In the genomic region with DNA sequence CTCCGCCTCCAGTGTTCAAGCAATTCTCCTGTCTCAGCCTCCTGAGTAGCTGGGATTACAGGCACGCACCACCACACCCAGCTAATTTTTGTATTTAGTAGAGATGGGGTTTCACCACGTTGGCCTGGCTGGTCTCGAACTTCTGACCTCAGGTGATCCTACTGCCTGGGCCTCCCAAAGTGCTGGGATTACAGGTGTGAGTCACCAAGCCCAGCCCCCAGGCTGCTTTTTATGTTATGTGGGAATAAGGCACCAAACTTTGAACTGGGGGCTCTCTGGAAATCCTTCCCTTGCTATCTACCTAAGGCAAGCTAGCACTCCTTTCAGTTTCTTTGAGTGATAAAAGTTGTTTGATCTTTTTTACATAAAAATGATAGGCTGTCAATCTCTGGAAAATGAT, we compare ENCODE assay signal across 8 cellular contexts.
DNase-seq lines count a peak whose midpoint lies in the region; ATAC-seq and TF ChIP-seq lines count a peak whose summit lies in the region.
"Not testable (repeated sequence)": the region's sequence is repeated elsewhere in the genome, so short reads cannot be mapped to it uniquely, and the experiment has no call there.

No MANE protein-coding gene starts in this region.

- H3K4me2 ChIP-seq in DOHH2 (ENCODE audit: low read length) = peak overlapping the region; percentile 49; the same call in 1 of the 2 replicates

- intact Hi-C loops in activated B cell treated with CpG ODN at 0.5 μM for 24 hours (cut with micrococcal nuclease); activated naive CD4-positive, alpha-beta T cell treated with anti-CD3 and anti-CD28 coated beads for 36 hours (cut with micrococcal nuclease); right lobe of liver (cut with DNase I); tibial artery (cut with DNase I; ENCODE audit: low total_unique reads): not testable (repeated sequence)
- intact Hi-C loops in psoas muscle (cut with DNase I) = loop anchor here (5.0 kb wide), 2 partner anchors 80 to 100 kb away; partner anchors contain the start of gene TMEM131L (in 1 of the 2)

- peaks cover 48% of the 10 kb centered on the region for H3K36me3 Mint-ChIP-seq in CD4-positive, CD25-positive, alpha-beta regulatory T cell
- peaks cover 81% of the 10 kb centered on the region for H3K36me3 Mint-ChIP-seq in activated B cell treated with CpG ODN at 0.5 μM for 24 hours (ENCODE audit: low read depth)
- peaks cover 33% of the 10 kb centered on the region for H3K36me3 Mint-ChIP-seq in activated naive CD4-positive, alpha-beta T cell treated with anti-CD3 and anti-CD28 coated beads for 36 hours (ENCODE audit: low read depth)
- peaks cover 23% of the 10 kb centered on the region for H3K36me3 Mint-ChIP-seq in effector memory CD8-positive, alpha-beta T cell (ENCODE audit: insufficient read depth)

- TF ChIP-seq CTCF in DOHH2 (IDR thresholded peaks at IDR 0.05; ENCODE audit: low read depth, low read length, poor library complexity, severe bottlenecking); activated B cell treated with CpG ODN at 0.5 μM for 24 hours (IDR thresholded peaks at IDR 0.05); right lobe of liver (IDR thresholded peaks at IDR 0.05); psoas muscle (IDR thresholded peaks at IDR 0.05); tibial artery (IDR thresholded peaks at IDR 0.05): not testable (repeated sequence)

- H3K36me3 ChIP-seq in CD4-positive, CD25-positive, alpha-beta regulatory T cell (ENCODE audit: control insufficient read depth, insufficient read depth, low read length) = peaks cover 40% of the 10 kb centered on the region
- peaks cover 93% of the 10 kb centered on the region for H3K36me3 ChIP-seq in DOHH2 (ENCODE audit: control insufficient read depth, low read length)
- not testable (repeated sequence) for H3K36me3 ChIP-seq in right lobe of liver; psoas muscle (ENCODE audit: insufficient read depth in 1 of 2, low read depth in 1 of 2); tibial artery

- TF ChIP-seq POLR2A in right lobe of liver (IDR thresholded peaks at IDR 0.05) = not testable (repeated sequence)

- H4K20me1 ChIP-seq in DOHH2 (ENCODE audit: control insufficient read depth, insufficient read depth, low read depth, low read length) = not testable (repeated sequence)

- H3F3A ChIP-seq in DOHH2 (ENCODE audit: control insufficient read depth, insufficient read depth) = peaks cover 57% of the 10 kb centered on the region

- H3K27ac ChIP-seq in CD4-positive, CD25-positive, alpha-beta regulatory T cell (ENCODE audit: insufficient read depth, low read length, poor library complexity, severe bottlenecking) = not testable (repeated sequence)
- H3K27ac ChIP-seq in DOHH2 (ENCODE audit: low read depth, low read length) (peak overlapping the region; percentile 83), right lobe of liver (peak overlapping the region; percentile 74 to 95 (median 94)), psoas muscle (peak overlapping the region; percentile 92), tibial artery (peak overlapping the region; percentile 54 to 64)

- not testable (repeated sequence) for H3K4me3 ChIP-seq in CD4-positive, CD25-positive, alpha-beta regulatory T cell (ENCODE audit: low read depth, low read length); DOHH2 (ENCODE audit: low read length); psoas muscle; tibial artery
- H3K4me3 ChIP-seq in right lobe of liver = peak overlapping the region in 2 of 3 donors; percentile 21 to 41

- H3K27ac Mint-ChIP-seq in CD4-positive, CD25-positive, alpha-beta regulatory T cell = peak overlapping the region; percentile 53 to 86 (median 85)
- H3K27ac Mint-ChIP-seq in activated B cell treated with CpG ODN at 0.5 μM for 24 hours = peak overlapping the region; percentile 59
- H3K27ac Mint-ChIP-seq in activated naive CD4-positive, alpha-beta T cell treated with anti-CD3 and anti-CD28 coated beads for 36 hours = peak overlapping the region; percentile 69
- peak overlapping the region; percentile 39 to 72 for H3K27ac Mint-ChIP-seq in effector memory CD8-positive, alpha-beta T cell

- not testable (repeated sequence) for H3K9me2 ChIP-seq in DOHH2 (replicated peaks; ENCODE audit: control insufficient read depth, low read length)

- H3K27me3 Mint-ChIP-seq in CD4-positive, CD25-positive, alpha-beta regulatory T cell; activated B cell treated with CpG ODN at 0.5 μM for 24 hours; activated naive CD4-positive, alpha-beta T cell treated with anti-CD3 and anti-CD28 coated beads for 36 hours (ENCODE audit: low read depth); effector memory CD8-positive, alpha-beta T cell: not testable (repeated sequence)

- H3K4me1 ChIP-seq in CD4-positive, CD25-positive, alpha-beta regulatory T cell (ENCODE audit: control insufficient read depth, insufficient read depth, low read length, poor library complexity, severe bottlenecking) = not testable (repeated sequence)
- H3K4me1 ChIP-seq in DOHH2 (ENCODE audit: control insufficient read depth, low read length) (peaks cover 94% of the 10 kb centered on the region), right lobe of liver (peaks cover 0 to 70% (median 27%) of the 10 kb centered on the region in 4 donors), psoas muscle (peaks cover 60% of the 10 kb centered on the region), tibial artery (peaks cover 0 to 77% (median 38%) of the 10 kb centered on the region in 4 donors)

- peaks cover 99% of the 10 kb centered on the region for H3K79me2 ChIP-seq in DOHH2 (ENCODE audit: control insufficient read depth, low read length)

- not testable (repeated sequence) for H3K9me3 ChIP-seq in CD4-positive, CD25-positive, alpha-beta regulatory T cell (ENCODE audit: control insufficient read depth in 2 of 2, low read length in 2 of 2); DOHH2 (ENCODE audit: control insufficient read depth, insufficient read depth, low read length); right lobe of liver; psoas muscle; tibial artery

- CTCF ChIA-PET in activated B cell treated with CpG ODN at 0.5 μM for 24 hours (lab: Charles Lee) = interaction anchor here (0.5 to 1.6 kb wide), 4 partner anchors 73 to 222 kb away, joined by 3 to 4 read pairs (median 3); no protein-coding TSS in a partner anchor
- CTCF ChIA-PET in activated naive CD4-positive, alpha-beta T cell treated with anti-CD3 and anti-CD28 coated beads for 36 hours (lab: Charles Lee) = interaction anchor here (0.6 to 1.4 kb wide), 7 partner anchors 18 to 193 kb away, joined by 3 to 6 read pairs (median 3); no protein-coding TSS in a partner anchor

- H3K4me3 Mint-ChIP-seq in CD4-positive, CD25-positive, alpha-beta regulatory T cell; activated B cell treated with CpG ODN at 0.5 μM for 24 hours; activated naive CD4-positive, alpha-beta T cell treated with anti-CD3 and anti-CD28 coated beads for 36 hours; effector memory CD8-positive, alpha-beta T cell: not testable (repeated sequence)

- WGBS in right lobe of liver (ENCODE audit: insufficient coverage, low coverage, low lambda C conversion rate, missing lambda C conversion rate) = 44% methylated on average over 3 of the region's 4 CpGs
- WGBS in psoas muscle, 3 donors = 49 to 75% (median 60%) methylated on average over 4 of the region's 4 CpGs

- not testable (repeated sequence) for ATAC-seq in CD4-positive, CD25-positive, alpha-beta regulatory T cell (ENCODE audit: low read depth in 2 of 2); activated B cell treated with CpG ODN at 0.5 μM for 24 hours (ENCODE audit: low read depth); effector memory CD8-positive, alpha-beta T cell (replicated peaks); right lobe of liver; psoas muscle

- peaks cover 45 to 68% (median 51%) of the 10 kb centered on the region in 4 donors for H3K4me1 Mint-ChIP-seq in CD4-positive, CD25-positive, alpha-beta regulatory T cell
- H3K4me1 Mint-ChIP-seq in activated B cell treated with CpG ODN at 0.5 μM for 24 hours = peaks cover 59% of the 10 kb centered on the region
- peaks cover 79% of the 10 kb centered on the region for H3K4me1 Mint-ChIP-seq in activated naive CD4-positive, alpha-beta T cell treated with anti-CD3 and anti-CD28 coated beads for 36 hours (ENCODE audit: low read depth)
- H3K4me1 Mint-ChIP-seq in effector memory CD8-positive, alpha-beta T cell (ENCODE audit: low read depth in 2 of 2) = peaks cover 15 to 25% of the 10 kb centered on the region in 2 donors

- not testable (repeated sequence) for H3K9me3 Mint-ChIP-seq in CD4-positive, CD25-positive, alpha-beta regulatory T cell; activated B cell treated with CpG ODN at 0.5 μM for 24 hours; activated naive CD4-positive, alpha-beta T cell treated with anti-CD3 and anti-CD28 coated beads for 36 hours; effector memory CD8-positive, alpha-beta T cell

- DNase-seq in CD4-positive, CD25-positive, alpha-beta regulatory T cell; activated B cell treated with CpG ODN at 0.5 μM for 24 hours; activated naive CD4-positive, alpha-beta T cell treated with anti-CD3 and anti-CD28 coated beads for 36 hours; effector memory CD8-positive, alpha-beta T cell; right lobe of liver; psoas muscle; tibial artery: not testable (repeated sequence)

- POLR2A ChIA-PET in activated B cell treated with CpG ODN at 0.5 μM for 24 hours (lab: Charles Lee) = not testable (repeated sequence)

- not testable (repeated sequence) for H3K27me3 ChIP-seq in CD4-positive, CD25-positive, alpha-beta regulatory T cell (ENCODE audit: control insufficient read depth, insufficient read depth, low read length); DOHH2 (ENCODE audit: control insufficient read depth, low read length); right lobe of liver; psoas muscle (ENCODE audit: insufficient read depth in 3 of 3, low read length in 2 of 3); tibial artery
